Comparison of ENCODE assay signal across 27 cellular contexts in the genomic region with DNA sequence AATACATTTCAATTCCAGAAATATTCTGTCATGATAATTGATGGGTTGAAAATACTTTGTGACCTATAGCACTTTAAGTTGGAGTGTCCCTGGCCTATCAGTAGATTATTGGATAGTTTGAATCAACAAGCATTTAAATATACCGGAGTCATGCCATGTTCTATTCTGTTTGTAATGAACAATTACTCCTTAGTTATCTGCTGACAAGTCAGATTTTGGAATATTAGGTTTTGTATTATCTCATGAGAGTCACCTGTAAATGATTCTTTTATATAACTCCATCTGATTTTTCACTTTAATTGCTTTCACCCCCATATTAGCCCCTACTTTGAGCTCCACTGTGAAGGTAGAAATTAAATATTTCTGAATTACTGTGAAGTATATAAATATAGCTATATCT.
"Had no signal": no experiment of that assay in that cellular context is flagged by ENCODE, and none has a peak within 500 bp of the region (broad histone marks: within the 10 kb centered on the region; RNA-seq: fewer than 3 reads in every experiment).

No MANE protein-coding gene starts in this region.

- H3K36me3 ChIP-seq: colonic mucosa, esophagus squamous epithelium, gastrocnemius medialis had no signal

- H3K79me2 ChIP-seq: hepatocyte had no signal

- H3K27ac ChIP-seq: colonic mucosa, coronary artery, dorsolateral prefrontal cortex, epithelial cell of prostate, esophagus muscularis mucosa, esophagus squamous epithelium, foreskin keratinocyte, gastrocnemius medialis, gastroesophageal sphincter, heart left ventricle, heart right ventricle, hepatocyte had no signal

- H3K27me3 ChIP-seq: colonic mucosa, dorsolateral prefrontal cortex, esophagus muscularis mucosa, esophagus squamous epithelium, foreskin keratinocyte, gastrocnemius medialis, gastroesophageal sphincter, heart left ventricle, heart right ventricle, hepatocyte had no signal

- H3K4me2 ChIP-seq: hepatocyte had no signal

- H2AFZ ChIP-seq: hepatocyte had no signal

- DNase-seq: colonic mucosa; cortex of kidney; dermis blood vessel endothelial cell; dorsolateral prefrontal cortex; effector CD4-positive, alpha-beta T cell; effector CD8-positive, alpha-beta T cell; effector memory CD4-positive, alpha-beta T cell; effector memory CD8-positive, alpha-beta T cell; endodermal cell; erythroblast; esophagus squamous epithelium; foreskin fibroblast; foreskin keratinocyte; foreskin melanocyte; gastrocnemius medialis; glutamatergic neuron; head of caudate nucleus; heart left ventricle; heart right ventricle had no signal

- H3K4me1 ChIP-seq: colonic mucosa, esophagus muscularis mucosa, esophagus squamous epithelium, foreskin keratinocyte, gastrocnemius medialis, gastroesophageal sphincter, heart left ventricle, heart right ventricle had no signal

- FAIRE-seq: endometrium, endothelial cell of umbilical vein had no signal

- H3K4me3 ChIP-seq: colonic mucosa, coronary artery, dorsolateral prefrontal cortex, esophagus muscularis mucosa, esophagus squamous epithelium, gastrocnemius medialis, gastroesophageal sphincter, heart left ventricle, heart right ventricle, hepatocyte had no signal

- H3K9me3 ChIP-seq: colonic mucosa, esophagus muscularis mucosa, esophagus squamous epithelium, gastrocnemius medialis, gastroesophageal sphincter, heart left ventricle, heart right ventricle had no signal

- ATAC-seq: effector memory CD8-positive, alpha-beta T cell; esophagus mucosa; foreskin keratinocyte; gastrocnemius medialis; gastroesophageal sphincter; heart left ventricle; heart right ventricle had no signal
